ENCODE assay signal across 8 cellular contexts in genomic region chr2:224442092-224442999, GRCh38. TPM values are rescaled to one million over a fixed set of nuclear protein-coding genes. Genes with fewer than 3 reads are reported as not detected.
A peak's percentile ranks its signal among the peaks of the same experiment; 100 is the strongest.
DNase-seq lines count a peak whose midpoint lies in the region; ATAC-seq and TF ChIP-seq lines count a peak whose summit lies in the region.

No MANE protein-coding gene starts in this region.

- H3K23ac ChIP-seq in mesendoderm (ENCODE audit: low read length): no peak overlapping the region

- no peaks in the 10 kb centered on the region for H3K79me1 ChIP-seq in mesendoderm (ENCODE audit: low read length)

- H2BK5ac ChIP-seq in mesendoderm (ENCODE audit: low read length): no peak overlapping the region

- H3K56ac ChIP-seq in mesendoderm (ENCODE audit: low read length): no peak overlapping the region

- H3K4me3 ChIP-seq in RWPE2 (ENCODE audit: severe bottlenecking): peak overlapping the region; percentile 35
- peak overlapping the region; percentile 64 for H3K4me3 ChIP-seq in fibroblast of the aortic adventitia (ENCODE audit: low read depth, low read length)
- no peak overlapping the region for H3K4me3 ChIP-seq in mesendoderm (ENCODE audit: low read length)

- peak; percentile 33 for DNase-seq in AG08396 (ENCODE audit: low spot score)
- no peak for DNase-seq in RWPE2 (ENCODE audit: low spot score)
- peak; percentile 5 for DNase-seq in fibroblast of the aortic adventitia (ENCODE audit: low read depth)
- peak; percentile 63 for DNase-seq in sciatic nerve (ENCODE audit: low spot score)
- no peak for DNase-seq in MV-4-11 (lab: John Stamatoyannopoulos, UW)
- DNase-seq in mesendoderm: no peak
- no peak for DNase-seq in SW480 (ENCODE audit: low spot score)

- TF ChIP-seq CTCF in RWPE2 (IDR thresholded peaks at IDR 0.05; ENCODE audit: poor library complexity, severe bottlenecking) (no peak), fibroblast of the aortic adventitia (IDR thresholded peaks at IDR 0.05; ENCODE audit: insufficient read depth, low read length) (no peak)

- H3K36me3 ChIP-seq in RWPE2 (ENCODE audit: low read depth) (no peaks in the 10 kb centered on the region), mesendoderm (ENCODE audit: control insufficient read depth, insufficient read depth, low read length) (no peaks in the 10 kb centered on the region)

- no peaks in the 10 kb centered on the region for H3K9me3 ChIP-seq in RWPE2 (ENCODE audit: severe bottlenecking)

- H3K4me1 ChIP-seq in RWPE2 (ENCODE audit: insufficient read depth, poor library complexity, severe bottlenecking): no peaks in the 10 kb centered on the region
- no peaks in the 10 kb centered on the region for H3K4me1 ChIP-seq in mesendoderm (ENCODE audit: control insufficient read depth, low read depth, low read length)

- no peaks in the 10 kb centered on the region for H3K79me2 ChIP-seq in mesendoderm (ENCODE audit: control insufficient read depth, insufficient read depth, low read length)

- H4K8ac ChIP-seq in mesendoderm (ENCODE audit: low read depth, low read length): no peak overlapping the region

- H3K27me3 ChIP-seq in RWPE2 (ENCODE audit: insufficient read depth, poor library complexity, severe bottlenecking): no peaks in the 10 kb centered on the region
- H3K27me3 ChIP-seq in mesendoderm (ENCODE audit: insufficient read depth, low read length, poor library complexity): no peaks in the 10 kb centered on the region

- no peak overlapping the region for H3K4me2 ChIP-seq in mesendoderm (ENCODE audit: low read length)

- H3K4ac ChIP-seq in mesendoderm (ENCODE audit: low read depth, low read length): no peak overlapping the region

- intact Hi-C loops in sciatic nerve (cut with DNase I): loop anchor here (10.0 kb wide), 1 partner anchor 78 kb away; no protein-coding TSS in a partner anchor

- H3K9ac ChIP-seq in mesendoderm (ENCODE audit: low read length): no peak overlapping the region

- no peak overlapping the region for H3K27ac ChIP-seq in RWPE2 (ENCODE audit: poor library complexity, severe bottlenecking)
- no peak overlapping the region for H3K27ac ChIP-seq in mesendoderm (ENCODE audit: low read depth, low read length)

- no peak overlapping the region for H2BK15ac ChIP-seq in mesendoderm (replicated peaks; ENCODE audit: low read depth)

- ATAC-seq in GM18907 (IDR thresholded peaks at IDR 0.05; ENCODE audit: unreplicated experiment) (peak; percentile 54), RWPE2 (ENCODE audit: low read depth) (peak; percentile 62), sciatic nerve (peak; percentile 70)

- H3K18ac ChIP-seq in mesendoderm (ENCODE audit: low read length): no peak overlapping the region

- no CpG with 5 or more reads among the region's 85 CpGs for WGBS in mesendoderm (ENCODE audit: extremely low coverage, insufficient coverage, low lambda C conversion rate)

- H2BK120ac ChIP-seq in mesendoderm (ENCODE audit: low read depth, low read length): no peak overlapping the region

- no peak overlapping the region for H2AK5ac ChIP-seq in mesendoderm (ENCODE audit: low read length)

- H4K5ac ChIP-seq in mesendoderm (ENCODE audit: low read length): no peak overlapping the region

RNA-seq across cellular contexts. Expression of gene FAM124B, which starts 40.4 kb away (rescaled TPM):
- under 0.01 and 1.2 TPM in 2 replicates for total RNA-seq in fibroblast of the aortic adventitia (ENCODE audit: low replicate concordance)
- total RNA-seq in sciatic nerve: 6.3 TPM
- 0.70 TPM for polyA plus RNA-seq in mesendoderm (2013, experiment 1 of 2)
- 0.66 TPM for polyA plus RNA-seq in mesendoderm (2013, experiment 2 of 2)

Comparison
In these comparisons a context has a peak if more than half of its experiments do, and no peak if none do; other contexts are left out.
1. DNase-seq: peak in AG08396 (single experiment), fibroblast of the aortic adventitia (single experiment) and sciatic nerve (single experiment); none in RWPE2 (single experiment), MV-4-11 (single experiment), mesendoderm (single experiment) and SW480 (single experiment).
2. Peak in every context shown above with its lines, with median percentiles within 50 percentile points of each other: ATAC-seq.